In the genomic region with DNA sequence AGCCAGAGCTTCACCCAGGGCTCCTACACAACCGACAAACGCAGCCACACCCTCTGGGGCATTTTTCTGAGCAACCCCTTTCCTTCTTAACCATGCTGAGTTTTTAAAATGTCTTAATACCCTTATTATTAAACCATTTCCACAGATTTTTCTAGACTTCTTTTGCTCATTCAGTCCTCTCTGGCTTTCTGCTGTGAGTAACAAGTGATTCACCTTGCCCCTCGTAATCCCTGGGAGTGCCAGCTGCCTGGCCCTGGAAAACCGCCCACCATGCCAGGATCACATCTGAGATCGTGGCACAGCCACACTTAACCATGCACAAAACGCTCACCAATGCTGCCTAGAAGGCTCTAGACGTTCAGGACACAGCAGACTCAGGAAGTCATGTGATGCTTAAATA, we compare ENCODE assay signal across 27 cellular contexts. TPM values are rescaled to one million over a fixed set of nuclear protein-coding genes. Genes with fewer than 3 reads are reported as not detected.
A peak's percentile ranks its signal among the peaks of the same experiment; 100 is the strongest.
DNase-seq lines count a peak whose midpoint lies in the region; ATAC-seq and TF ChIP-seq lines count a peak whose summit lies in the region.
"Had no signal": no experiment of that assay in that cellular context is flagged by ENCODE, and none has a peak within 500 bp of the region (broad histone marks: within the 10 kb centered on the region; RNA-seq: fewer than 3 reads in every experiment).

No MANE protein-coding gene starts in this region.

- H3K4me3 ChIP-seq in endodermal cell (ENCODE audit: low read length): no peak overlapping the region
- H3K4me3 ChIP-seq: colonic mucosa, GM23338, lower lobe of right lung had no signal

- WGBS in endodermal cell (ENCODE audit: insufficient coverage in 1 of 2, insufficient read length in 1 of 2), 2 experiments: 88 to 89% methylated on average over 7 of the region's 7 CpGs

- DNase-seq in DMS 273 (lab: John Stamatoyannopoulos, UW; ENCODE audit: unreplicated experiment): peak; percentile 33
- DNase-seq in DMS 273 treated with DMSO at 0.1 percent for 48 hours (lab: John Stamatoyannopoulos, UW): no peak
- DNase-seq in RWPE1 (ENCODE audit: low spot score): peak; percentile 20
- DNase-seq in endodermal cell: no peak
- DNase-seq in nephron progenitor cell: no peak
- no peak for DNase-seq in NCI-H446 treated with DMSO at 0.1 percent for 48 hours (lab: John Stamatoyannopoulos, UW)
- no peak for DNase-seq in Calu3
- DNase-seq: activated T-cell treated with anti-CD3 and anti-CD28 coated beads, Interleukin-2, amount 50 U/mL, for 24 hours; AML-193; CD4-positive, alpha-beta memory T cell; colonic mucosa; DMS153; GDM1; lower lobe of right lung; MM.1S; NCI-H1436; NCI-H446; small intestine; stimulated activated CD4-positive, alpha-beta T cell treated with anti-CD3 and anti-CD28 coated beads, Interleukin-2, amount 100 ng/mL, for 24 hours; substantia nigra; T-cell had no signal

- H3K36me3 Mint-ChIP-seq in endodermal cell (ENCODE audit: low read depth): peaks cover 19% of the 10 kb centered on the region
- H3K36me3 Mint-ChIP-seq in nephron progenitor cell (ENCODE audit: low read depth): peaks cover 27% of the 10 kb centered on the region
- peaks cover 4% of the 10 kb centered on the region for H3K36me3 Mint-ChIP-seq in Calu3 (ENCODE audit: insufficient read depth, unreplicated experiment)

- no peak overlapping the region for H3K9ac ChIP-seq in endodermal cell (ENCODE audit: extremely low read depth, low read length, poor library complexity, severe bottlenecking)

- H3K27ac ChIP-seq in RWPE1 (peak overlapping the region; percentile 13; the same call in 1 of the 2 replicates), endodermal cell (ENCODE audit: low read depth, low read length) (no peak overlapping the region)
- H3K27ac ChIP-seq: 22Rv1, colonic mucosa, lower lobe of right lung had no signal

- no peak for ATAC-seq in GM19023 (IDR thresholded peaks at IDR 0.05; ENCODE audit: unreplicated experiment)
- ATAC-seq: GM23338; lower lobe of right lung; Panc1; stimulated activated effector memory CD8-positive, alpha-beta T cell treated with anti-CD3 and anti-CD28 coated beads, Interleukin-12 subunit alpha, Interleukin-12 subunit beta, amount 100 ng/mL, for 72 hours; T-cell had no signal

- H3K4me3 Mint-ChIP-seq in endodermal cell (no peak overlapping the region), nephron progenitor cell (no peak overlapping the region), Calu3 (ENCODE audit: low read depth, unreplicated experiment) (no peak overlapping the region)
- H3K4me3 Mint-ChIP-seq: activated T-cell treated with anti-CD3 and anti-CD28 coated beads, Interleukin-2, amount 50 U/mL, for 24 hours; CD4-positive, alpha-beta memory T cell; GM23338; IgD-negative memory B cell; stimulated activated effector memory CD8-positive, alpha-beta T cell treated with anti-CD3 and anti-CD28 coated beads, Interleukin-12 subunit alpha, Interleukin-12 subunit beta, amount 100 ng/mL, for 72 hours; T-cell had no signal

- intact Hi-C loops in Calu3 (cut with micrococcal nuclease; ENCODE audit: unreplicated experiment): no loop called here

- H3K36me3 ChIP-seq in endodermal cell (ENCODE audit: control insufficient read depth, insufficient read depth, low read length): no peaks in the 10 kb centered on the region
- H3K36me3 ChIP-seq: colonic mucosa had no signal

- POLR2A ChIA-PET in RWPE1 (lab: Yijun Ruan, JAX; ENCODE audit: low non-redundant PET): no interaction called here

- H3K27ac Mint-ChIP-seq in endodermal cell: peak overlapping the region; percentile 67
- H3K27ac Mint-ChIP-seq in nephron progenitor cell: peak overlapping the region; percentile 57
- H3K27ac Mint-ChIP-seq in Calu3 (ENCODE audit: unreplicated experiment): no peak overlapping the region
- H3K27ac Mint-ChIP-seq: activated T-cell treated with anti-CD3 and anti-CD28 coated beads, Interleukin-2, amount 50 U/mL, for 24 hours; GM23338; T-cell had no signal

- CTCF ChIA-PET in RWPE1 (lab: Yijun Ruan, JAX): no interaction called here
- CTCF ChIA-PET in Calu3 (lab: Charles Lee): no interaction called here

- TF ChIP-seq CTCF in RWPE1 (conservative IDR thresholded peaks at IDR 0.05; ENCODE audit: low read depth) (no peak), endodermal cell (conservative IDR thresholded peaks at IDR 0.05) (no peak), nephron progenitor cell (IDR thresholded peaks at IDR 0.05) (no peak), Calu3 (IDR thresholded peaks at IDR 0.05; ENCODE audit: unreplicated experiment) (no peak)

- H3K27me3 ChIP-seq in endodermal cell (ENCODE audit: control insufficient read depth, insufficient read depth, low read length, poor library complexity, severe bottlenecking): no peaks in the 10 kb centered on the region
- H3K27me3 ChIP-seq: colonic mucosa had no signal

- H3K9me3 ChIP-seq in endodermal cell (ENCODE audit: control insufficient read depth, low read length): no peaks in the 10 kb centered on the region
- H3K9me3 ChIP-seq: colonic mucosa, lower lobe of right lung had no signal

- H3K27me3 Mint-ChIP-seq in endodermal cell (ENCODE audit: insufficient read depth) (peaks cover 2% of the 10 kb centered on the region), nephron progenitor cell (ENCODE audit: low read depth, poor library complexity) (no peaks in the 10 kb centered on the region), Calu3 (ENCODE audit: unreplicated experiment) (no peaks in the 10 kb centered on the region)
- H3K27me3 Mint-ChIP-seq: activated T-cell treated with anti-CD3 and anti-CD28 coated beads, Interleukin-2, amount 50 U/mL, for 24 hours; CD4-positive, alpha-beta memory T cell; IgD-negative memory B cell; T-cell had no signal

- H3K4me1 Mint-ChIP-seq in endodermal cell: peaks cover 11% of the 10 kb centered on the region
- H3K4me1 Mint-ChIP-seq in nephron progenitor cell: peaks cover 49% of the 10 kb centered on the region
- peaks cover 10% of the 10 kb centered on the region for H3K4me1 Mint-ChIP-seq in Calu3 (ENCODE audit: low read depth, unreplicated experiment)

- H3K9me3 Mint-ChIP-seq in endodermal cell (no peaks in the 10 kb centered on the region), nephron progenitor cell (no peaks in the 10 kb centered on the region), Calu3 (ENCODE audit: low read depth, unreplicated experiment) (no peaks in the 10 kb centered on the region)
- H3K9me3 Mint-ChIP-seq: activated T-cell treated with anti-CD3 and anti-CD28 coated beads, Interleukin-2, amount 50 U/mL, for 24 hours; GM23338; IgD-negative memory B cell; stimulated activated effector memory CD8-positive, alpha-beta T cell treated with anti-CD3 and anti-CD28 coated beads, Interleukin-12 subunit alpha, Interleukin-12 subunit beta, amount 100 ng/mL, for 72 hours; T-cell had no signal

- BruUV-seq in Calu3 (replicated peaks; lab: Mats Ljungman, UMichigan): no TSS peak

- no peaks in the 10 kb centered on the region for H3K4me1 ChIP-seq in endodermal cell (ENCODE audit: control insufficient read depth, insufficient read depth, low read length)
- H3K4me1 ChIP-seq: colonic mucosa had no signal

RNA-seq across cellular contexts. Expression of gene YPEL1, which starts 25.4 kb away (rescaled TPM):
- total RNA-seq in endodermal cell (10 to 100 TPM; 13.4 to 23.4 TPM), Calu3 (2022) (1.7 and 3.3 TPM in 2 replicates)
- 27.1 TPM for polyA plus RNA-seq in endodermal cell (2013, experiment 1 of 2)
- 27.2 TPM for polyA plus RNA-seq in endodermal cell (2013, experiment 2 of 2)

RNA-seq across cellular contexts. Expression of gene PPIL2, which starts 44.3 kb away (rescaled TPM):
- total RNA-seq in endodermal cell (10 to 100 TPM; 39.9 to 41.2 TPM), Calu3 (2022) (46.9 and 50.5 TPM in 2 replicates)
- polyA plus RNA-seq in endodermal cell (2013, experiment 1 of 2): 39.4 TPM
- polyA plus RNA-seq in endodermal cell (2013, experiment 2 of 2): 35.8 TPM

Comparison
In these comparisons a context has a peak if more than half of its experiments do, and no peak if none do; other contexts are left out.
1. DNase-seq: peak in DMS 273 (single experiment) and RWPE1 (single experiment); none in DMS 273 treated with DMSO at 0.1 percent for 48 hours (single experiment), endodermal cell (single experiment), nephron progenitor cell (single experiment), NCI-H446 treated with DMSO at 0.1 percent for 48 hours (single experiment) and Calu3 (single experiment).